Comparison of ENCODE assay signal across 24 cellular contexts in the genomic region with DNA sequence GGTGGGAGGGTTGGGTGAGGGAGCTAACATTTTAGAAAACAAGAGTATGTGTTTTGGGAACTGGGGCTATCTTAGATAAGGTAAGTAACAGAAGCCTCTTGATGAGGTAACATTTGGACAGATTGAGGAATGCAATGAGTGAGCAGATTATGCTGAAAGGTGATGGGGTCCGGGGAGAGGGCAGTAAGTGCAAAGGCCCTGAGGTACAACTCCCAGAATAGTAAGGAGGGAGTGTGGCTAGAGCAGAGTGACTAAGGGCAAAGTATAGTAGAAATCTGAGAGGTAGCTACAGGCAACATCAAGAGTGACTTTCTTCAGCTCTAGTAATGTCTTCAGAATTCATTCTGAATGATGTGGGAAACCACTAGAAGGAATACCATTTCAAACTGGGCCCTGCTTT.
"Had no signal": no experiment of that assay in that cellular context is flagged by ENCODE, and none has a peak within 500 bp of the region (broad histone marks: within the 10 kb centered on the region; RNA-seq: fewer than 3 reads in every experiment).

No MANE protein-coding gene starts in this region.

- H3K36me3 ChIP-seq: cardiac muscle cell, SJSA1 had no signal

- H3K27ac Mint-ChIP-seq: activated CD4-positive, alpha-beta memory T cell treated with anti-CD3 and anti-CD28 coated beads for 36 hours; activated CD4-positive, alpha-beta T cell treated with anti-CD3 and anti-CD28 coated beads, Interleukin-2, amount 10 ng/mL, durations not matched to agents 7 days and 5 days; activated naive CD4-positive, alpha-beta T cell treated with anti-CD3 and anti-CD28 coated beads for 36 hours; activated naive CD8-positive, alpha-beta T cell; activated T-helper 17 cell treated with anti-CD3 and anti-CD28 coated beads, Interleukin-2, amount 50 U/mL, for 72 hours; T-helper 17 cell had no signal

- H3K4me3 Mint-ChIP-seq: activated CD4-positive, alpha-beta memory T cell treated with anti-CD3 and anti-CD28 coated beads for 36 hours; activated CD4-positive, alpha-beta T cell treated with anti-CD3 and anti-CD28 coated beads, Interleukin-2, amount 10 ng/mL, durations not matched to agents 7 days and 5 days; activated naive CD4-positive, alpha-beta T cell treated with anti-CD3 and anti-CD28 coated beads for 36 hours; activated naive CD8-positive, alpha-beta T cell; activated T-helper 17 cell treated with anti-CD3 and anti-CD28 coated beads, Interleukin-2, amount 50 U/mL, for 72 hours; T-helper 17 cell had no signal

- ATAC-seq: activated T-helper 17 cell treated with anti-CD3 and anti-CD28 coated beads, Interleukin-2, amount 50 U/mL, for 72 hours; T-helper 17 cell had no signal

- DNase-seq: activated CD4-positive, alpha-beta memory T cell treated with anti-CD3 and anti-CD28 coated beads for 36 hours; activated CD4-positive, alpha-beta T cell treated with anti-CD3 and anti-CD28 coated beads, Interleukin-2, amount 10 ng/mL, durations not matched to agents 7 days and 5 days; activated CD4-positive, CD25-positive, alpha-beta regulatory T cell; activated CD8-positive, alpha-beta memory T cell treated with anti-CD3 and anti-CD28 coated beads for 24 hours; activated gamma-delta T cell; activated naive CD4-positive, alpha-beta T cell treated with anti-CD3 and anti-CD28 coated beads for 36 hours; activated T-cell treated with anti-CD3 and anti-CD28 coated beads for 4 hours; activated T-cell treated with anti-CD3 and anti-CD28 coated beads, Interleukin-2, amount 50 U/mL, for 48 hours; amygdala; KG1; NCI-H1048; NCI-H1417; NCI-H1930; NCI-H2107; NCI-H345; NCI-H510A; PC-3; T-helper 17 cell; T-helper 9 cell had no signal

- H3K27me3 ChIP-seq: cardiac muscle cell, SJSA1 had no signal

- H3K36me3 Mint-ChIP-seq: activated CD4-positive, alpha-beta memory T cell treated with anti-CD3 and anti-CD28 coated beads for 36 hours; brain had no signal

- H3K27ac ChIP-seq: cardiac muscle cell, SJSA1 had no signal

- H3K4me3 ChIP-seq: cardiac muscle cell, SJSA1 had no signal

- H3K4me1 Mint-ChIP-seq: activated CD4-positive, alpha-beta T cell treated with anti-CD3 and anti-CD28 coated beads, Interleukin-2, amount 10 ng/mL, durations not matched to agents 7 days and 5 days; activated T-helper 17 cell treated with anti-CD3 and anti-CD28 coated beads, Interleukin-2, amount 50 U/mL, for 72 hours; T-helper 17 cell had no signal

- H3K9me3 ChIP-seq: SJSA1 had no signal
